8 cellular contexts compared by ENCODE assay signal in the genomic region with DNA sequence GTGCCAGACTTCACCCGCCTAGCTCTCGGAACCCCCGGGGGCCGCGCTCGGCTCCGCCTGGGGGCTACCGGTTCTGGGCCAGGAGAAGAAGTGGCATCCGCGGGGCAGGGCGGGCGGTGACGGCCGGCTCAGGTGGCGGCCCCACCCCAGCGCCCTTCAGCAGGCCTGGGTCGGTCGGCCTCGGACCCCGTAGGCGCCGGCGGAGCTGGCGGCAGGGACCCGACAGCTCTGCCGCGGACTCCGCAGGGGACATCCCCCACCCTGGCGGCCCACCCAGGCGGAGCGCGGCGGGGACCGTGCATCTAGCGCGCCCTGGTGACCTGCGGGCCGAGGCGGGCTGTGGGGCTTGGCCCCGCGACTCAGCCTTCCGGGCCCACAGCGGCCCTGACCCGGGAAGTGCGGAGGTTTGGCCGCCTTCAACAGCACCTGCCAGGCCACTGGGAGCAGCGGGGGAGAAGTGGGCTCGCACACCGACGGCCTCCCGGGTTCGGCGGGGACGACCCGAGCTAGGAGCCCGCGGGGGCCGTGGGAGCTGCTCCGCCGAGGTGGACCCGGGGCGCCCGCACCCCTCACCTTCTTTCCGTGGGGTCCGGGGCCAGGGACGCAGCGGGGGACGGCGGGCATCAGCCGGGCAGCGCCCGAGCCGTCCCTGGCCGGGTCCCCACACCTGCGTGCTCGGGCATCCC.
DNase-seq lines count a peak whose midpoint lies in the region; ATAC-seq, FAIRE-seq and TF ChIP-seq lines count a peak whose summit lies in the region.

No MANE protein-coding gene starts in this region.

- no peak overlapping the region for H3K9ac ChIP-seq in endothelial cell of umbilical vein (replicated peaks; ENCODE audit: extremely low read depth, insufficient read depth, low read length)

- POLR2A ChIA-PET in CD4-positive, alpha-beta T cell (lab: Charles Lee), result interaction anchor here (0.7 to 2.2 kb wide), 7 partner anchors 8 to 41 kb away, joined by 3 to 12 read pairs (median 3); no protein-coding TSS in a partner anchor
- POLR2A ChIA-PET in endothelial cell of umbilical vein (lab: Charles Lee) (interaction anchor here (0.5 kb wide), 1 partner anchor 221 kb away, joined by 4 read pairs; no protein-coding TSS in a partner anchor), PC-9 (lab: Charles Lee; ENCODE audit: unreplicated experiment) (no interaction called here)
- POLR2A ChIA-PET in naive thymus-derived CD8-positive, alpha-beta T cell (lab: Charles Lee), result interaction anchor here (0.9 to 2.2 kb wide), 3 partner anchors 13 to 214 kb away, joined by 3 to 14 read pairs (median 5); no protein-coding TSS in a partner anchor

- BruUV-seq in endothelial cell of umbilical vein (replicated peaks; lab: Mats Ljungman, UMichigan) (no TSS peak), PC-9 (replicated peaks; lab: Mats Ljungman, UMichigan) (no TSS peak)

- H3K27me3 Mint-ChIP-seq in CD4-positive, alpha-beta T cell, result peaks cover 37% of the 10 kb centered on the region
- peaks cover 52% of the 10 kb centered on the region for H3K27me3 Mint-ChIP-seq in IgD-negative memory B cell
- H3K27me3 Mint-ChIP-seq in naive thymus-derived CD8-positive, alpha-beta T cell, result peaks cover 23 to 61% (median 46%) of the 10 kb centered on the region in 5 donors

- peak; percentile 25 for ATAC-seq in CD4-positive, alpha-beta T cell (ENCODE audit: poor library complexity)
- ATAC-seq in naive thymus-derived CD8-positive, alpha-beta T cell, result peak; percentile 46 to 67
- no peak for ATAC-seq in GM19467 (IDR thresholded peaks at IDR 0.05; ENCODE audit: unreplicated experiment)

- CTCF ChIA-PET in CD4-positive, alpha-beta T cell (lab: Charles Lee), result interaction anchor here (0.5 to 1.9 kb wide), 11 partner anchors 9 to 985 kb away, joined by 3 to 14 read pairs (median 4); no protein-coding TSS in a partner anchor
- CTCF ChIA-PET in endothelial cell of umbilical vein (lab: Charles Lee), result interaction anchor here (1.0 to 2.9 kb wide), 15 partner anchors 8 to 202 kb away, joined by 3 to 34 read pairs (median 4); no protein-coding TSS in a partner anchor
- CTCF ChIA-PET in PC-9 (lab: Charles Lee), result no interaction called here

- H2AFZ ChIP-seq in endothelial cell of umbilical vein (ENCODE audit: low read depth, low read length), result peak overlapping the region; percentile 87
- H2AFZ ChIP-seq in PC-9, result no peak overlapping the region

- peaks cover 3% of the 10 kb centered on the region for H3K36me3 Mint-ChIP-seq in CD4-positive, alpha-beta T cell (ENCODE audit: low read depth)
- H3K36me3 Mint-ChIP-seq in IgD-negative memory B cell, result no peaks in the 10 kb centered on the region
- H3K36me3 Mint-ChIP-seq in naive thymus-derived CD8-positive, alpha-beta T cell, result no peaks in the 10 kb centered on the region

- TF ChIP-seq CTCF in CD4-positive, alpha-beta T cell (IDR thresholded peaks at IDR 0.05), result no peak
- TF ChIP-seq CTCF in endothelial cell of umbilical vein (IDR thresholded peaks at IDR 0.05; ENCODE audit: extremely low read depth in 1 of 2, insufficient read depth in 1 of 2, low read depth in 1 of 2, low read length in 2 of 2) (no peak), PC-9 (conservative IDR thresholded peaks at IDR 0.05) (no peak)

- H3K27me3 ChIP-seq in CD4-positive, alpha-beta T cell (ENCODE audit: control insufficient read depth, insufficient read depth, low read length), result peaks cover 6% of the 10 kb centered on the region
- peaks cover 33% of the 10 kb centered on the region in 2 experiments for H3K27me3 ChIP-seq in endothelial cell of umbilical vein (ENCODE audit: control insufficient read depth in 2 of 2, insufficient read depth in 2 of 2, low read length in 2 of 2)
- no peaks in the 10 kb centered on the region for H3K27me3 ChIP-seq in PC-9 (ENCODE audit: insufficient read depth, low read depth)

- no peak for TF ChIP-seq POLR2A in endothelial cell of umbilical vein (IDR thresholded peaks at IDR 0.05; ENCODE audit: low read depth, low read length)

- no peaks in the 10 kb centered on the region for H3K9me2 ChIP-seq in PC-9 (ENCODE audit: insufficient read depth)

- H3K79me2 ChIP-seq in endothelial cell of umbilical vein (ENCODE audit: control insufficient read depth, insufficient read depth, low read length) (no peaks in the 10 kb centered on the region), PC-9 (ENCODE audit: low read depth) (no peaks in the 10 kb centered on the region)

- no peak overlapping the region for H3K27ac ChIP-seq in CD4-positive, alpha-beta T cell (ENCODE audit: low read depth, low read length)
- no peak overlapping the region for H3K27ac ChIP-seq in endothelial cell of umbilical vein (ENCODE audit: insufficient read depth, low read depth, low read length)
- H3K27ac ChIP-seq in PC-9, result no peak overlapping the region

- dilution Hi-C loops in endothelial cell of umbilical vein (cut with MboI; ENCODE audit: extremely low pct_ligation_motif_present, low sequenced_read_pairs), result no loop called here

- peak overlapping the region; percentile 20 to 46 (median 28) for H3K4me3 ChIP-seq in endothelial cell of umbilical vein (replicated peaks in 1 of 3; ENCODE audit: insufficient read depth in 1 of 3, low read depth in 1 of 3, low read length in 3 of 3)
- no peak overlapping the region for H3K4me3 ChIP-seq in PC-9

- H3K9me3 ChIP-seq in CD4-positive, alpha-beta T cell (ENCODE audit: control insufficient read depth, low read length), result no peaks in the 10 kb centered on the region
- H3K9me3 ChIP-seq in endothelial cell of umbilical vein (replicated peaks; ENCODE audit: control insufficient read depth, insufficient read depth, low read length) (no peaks in the 10 kb centered on the region), PC-9 (ENCODE audit: insufficient read depth, low read depth) (no peaks in the 10 kb centered on the region)

- intact Hi-C loops in CD4-positive, alpha-beta T cell (cut with DNase I, micrococcal nuclease), result no loop called here
- intact Hi-C loops in endothelial cell of umbilical vein (cut with micrococcal nuclease), result no loop called here
- intact Hi-C loops in PC-9 (cut with micrococcal nuclease; ENCODE audit: unreplicated experiment), result no loop called here

- no peaks in the 10 kb centered on the region for H3F3A ChIP-seq in PC-9 (ENCODE audit: insufficient read depth, low read depth)

- H3K27ac Mint-ChIP-seq in CD4-positive, alpha-beta T cell, result no peak overlapping the region
- no peak overlapping the region for H3K27ac Mint-ChIP-seq in IgD-negative memory B cell
- peak overlapping the region in 1 of 10 donors; percentile 95 for H3K27ac Mint-ChIP-seq in naive thymus-derived CD8-positive, alpha-beta T cell

- H3K4me2 ChIP-seq in endothelial cell of umbilical vein (ENCODE audit: insufficient read depth, low read length), result peak overlapping the region; percentile 83
- no peak overlapping the region for H3K4me2 ChIP-seq in PC-9

- peaks cover 3% of the 10 kb centered on the region for H3K9me3 Mint-ChIP-seq in CD4-positive, alpha-beta T cell
- H3K9me3 Mint-ChIP-seq in IgD-negative memory B cell, result peaks cover 0 to 4% (median 0%) of the 10 kb centered on the region in 3 donors
- peaks cover 0 to 11% (median 0%) of the 10 kb centered on the region in 9 donors for H3K9me3 Mint-ChIP-seq in naive thymus-derived CD8-positive, alpha-beta T cell

- H4K20me1 ChIP-seq in endothelial cell of umbilical vein (replicated peaks; ENCODE audit: control insufficient read depth, extremely low read depth, insufficient read depth, low read length) (no peaks in the 10 kb centered on the region), PC-9 (ENCODE audit: insufficient read depth) (no peaks in the 10 kb centered on the region)

- FAIRE-seq in endothelial cell of umbilical vein (lab: Jason Lieb, UNC), result no peak

- peaks cover 8% of the 10 kb centered on the region for H3K4me1 ChIP-seq in endothelial cell of umbilical vein (ENCODE audit: control insufficient read depth, extremely low read depth, insufficient read depth, low read length)
- H3K4me1 ChIP-seq in PC-9 (replicated peaks; ENCODE audit: insufficient read depth), result no peaks in the 10 kb centered on the region

- no peaks in the 10 kb centered on the region for H3K9me1 ChIP-seq in endothelial cell of umbilical vein (replicated peaks; ENCODE audit: control insufficient read depth, extremely low read depth, insufficient read depth, low read length)

- H3K4me1 Mint-ChIP-seq in CD4-positive, alpha-beta T cell (ENCODE audit: low read depth), result peaks cover 26% of the 10 kb centered on the region
- peaks cover 2 to 12% (median 9%) of the 10 kb centered on the region in 3 donors for H3K4me1 Mint-ChIP-seq in IgD-negative memory B cell
- H3K4me1 Mint-ChIP-seq in naive thymus-derived CD8-positive, alpha-beta T cell, result peaks cover 9 to 25% (median 15%) of the 10 kb centered on the region in 4 donors

- DNase-seq in CD4-positive, alpha-beta T cell, result peak in 2 of 10 experiments; percentile 11 to 14
- no peak for DNase-seq in endothelial cell of umbilical vein (ENCODE audit: low read depth, low spot score)
- DNase-seq in naive thymus-derived CD8-positive, alpha-beta T cell, result peak in 3 of 10 donors; percentile 19 to 38 (median 20)
- DNase-seq in middle frontal gyrus (ENCODE audit: extremely low spot score, low spot score), result no peak
- no peak for DNase-seq in SKM-1 treated with dmso at 0.1 percent for 144 hours (lab: John Stamatoyannopoulos, UW; ENCODE audit: unreplicated experiment)
- no peak for DNase-seq in PC-9

- H3K4me3 Mint-ChIP-seq in CD4-positive, alpha-beta T cell, result peak overlapping the region; percentile 96
- H3K4me3 Mint-ChIP-seq in IgD-negative memory B cell, result peak overlapping the region; percentile 85 to 94 (median 86)
- H3K4me3 Mint-ChIP-seq in naive thymus-derived CD8-positive, alpha-beta T cell, result peak overlapping the region in 9 of 10 donors; percentile 87 to 100 (median 92)

- no peaks in the 10 kb centered on the region for H3K36me3 ChIP-seq in endothelial cell of umbilical vein (ENCODE audit: control insufficient read depth in 2 of 2, extremely low read depth in 1 of 2, insufficient read depth in 2 of 2, low read length in 2 of 2)
- H3K36me3 ChIP-seq in PC-9 (ENCODE audit: low read depth), result no peaks in the 10 kb centered on the region

TF ChIP-seq in endothelial cell of umbilical vein, 7 proteins besides CTCF, POLR2A, EP300 and RAD21:
- TF ChIP-seq EZH2 (IDR thresholded peaks at IDR 0.05; ENCODE audit: borderline replicate concordance, low read depth, low read length, severe bottlenecking), result peak; percentile 96
- TF ChIP-seq GATA2 (IDR thresholded peaks at IDR 0.05; ENCODE audit: insufficient read depth, insufficient read length, low read depth, low read length), result no peak
TF ChIP-seq in endothelial cell of umbilical vein: peak in this region for 1.
